9 cellular contexts compared by ENCODE assay signal in genomic region chrX:40570346-40571093, GRCh38. TPM values are rescaled to one million over a fixed set of nuclear protein-coding genes. Genes with fewer than 3 reads are reported as not detected.
DNase-seq lines count a peak whose midpoint lies in the region; ATAC-seq, FAIRE-seq and TF ChIP-seq lines count a peak whose summit lies in the region.
"Had no signal": no experiment of that assay in that cellular context is flagged by ENCODE, and none has a peak within 500 bp of the region (broad histone marks: within the 10 kb centered on the region; RNA-seq: fewer than 3 reads in every experiment).

No MANE protein-coding gene starts in this region.

- H3K4me2 ChIP-seq in HepG2 (ENCODE audit: low read depth, low read length) (peak overlapping the region; percentile 55; the same call in 1 of the 2 replicates), OCI-LY7 (ENCODE audit: low read length) (no peak overlapping the region)

- TF ChIP-seq POLR2A in HepG2 (IDR thresholded peaks at IDR 0.05; ENCODE audit: insufficient read depth in 1 of 2, low read depth in 2 of 2, low read length in 2 of 2) (no peak), gastroesophageal sphincter (IDR thresholded peaks at IDR 0.05) (no peak)

- H3K27ac ChIP-seq in HepG2 (ENCODE audit: extremely low read length, insufficient read depth, low read length) (no peak overlapping the region), OCI-LY7 (ENCODE audit: low read depth, low read length, poor library complexity, severe bottlenecking) (no peak overlapping the region), gastroesophageal sphincter (no peak overlapping the region)

- in situ Hi-C loops in HepG2 (cut with HindIII; ENCODE audit: extremely low pct_ligation_motif_present, low pct_unique_long_range_greater_than_20kb), result no loop called here

- ATAC-seq in GM21528 (IDR thresholded peaks at IDR 0.05; ENCODE audit: low FRiP score, unreplicated experiment), result peak; percentile 64
- ATAC-seq in HepG2, result no peak; the same call in 2 of the 3 replicates
- ATAC-seq in GM19035 (IDR thresholded peaks at IDR 0.05; ENCODE audit: unreplicated experiment), result no peak
- ATAC-seq in gastroesophageal sphincter, result no peak

- H3K36me3 ChIP-seq in HepG2 (replicated peaks in 1 of 2; ENCODE audit: control insufficient read depth in 1 of 2, insufficient read depth in 2 of 2, low read length in 2 of 2) (no peaks in the 10 kb centered on the region), OCI-LY7 (ENCODE audit: insufficient read depth, low read length) (no peaks in the 10 kb centered on the region), gastroesophageal sphincter (no peaks in the 10 kb centered on the region)

- CTCF ChIA-PET in HepG2 (lab: Yijun Ruan, JAX; ENCODE audit: low intra/inter-chr PET ratio, low total read pairs) (no interaction called here), OCI-LY7 (lab: Charles Lee; ENCODE audit: unreplicated experiment) (no interaction called here)

- no peak overlapping the region for H3K9ac ChIP-seq in HepG2 (ENCODE audit: insufficient read depth, low read depth, low read length)

- WGBS in HepG2 (ENCODE audit: low lambda C conversion rate), result 38% methylated on average over 9 of the region's 10 CpGs
- 77% methylated on average over 6 of the region's 10 CpGs; no CpG with 5 or more reads in 1 of the 2 donors for WGBS in gastroesophageal sphincter (ENCODE audit: low coverage in 1 of 2), 2 donors

- H3K4me3 ChIP-seq in HepG2 (replicated peaks in 1 of 3; ENCODE audit: insufficient read depth in 1 of 3, low read depth in 2 of 3, low read length in 3 of 3) (peak overlapping the region in 2 of 3 experiments; percentile 16 to 40; a peak in 3 of 6 replicates), OCI-LY7 (ENCODE audit: low read depth, low read length, poor library complexity, severe bottlenecking) (no peak overlapping the region), gastroesophageal sphincter (no peak overlapping the region)

- TF ChIP-seq EP300 in HepG2 (IDR thresholded peaks at IDR 0.05; ENCODE audit: low read depth in 2 of 2, low read length in 2 of 2), result no peak
- no peak for TF ChIP-seq EP300 in HepG2 (CRISPR knock-in tag; IDR thresholded peaks at IDR 0.05; ENCODE audit: borderline replicate concordance)
- TF ChIP-seq EP300 in gastroesophageal sphincter (IDR thresholded peaks at IDR 0.05), result no peak

- H2AFZ ChIP-seq in HepG2 (ENCODE audit: low read length) (no peak overlapping the region), OCI-LY7 (ENCODE audit: low read length) (no peak overlapping the region)

- H3K9me2 ChIP-seq in OCI-LY7 (ENCODE audit: insufficient read depth, low read length), result no peaks in the 10 kb centered on the region

- H3K27me3 ChIP-seq in HepG2 (ENCODE audit: control insufficient read depth in 1 of 2, insufficient read depth in 2 of 2, low read length in 2 of 2) (peaks cover 0 to 1% of the 10 kb centered on the region in 2 experiments; a peak in 1 of 5 replicates), gastroesophageal sphincter (no peaks in the 10 kb centered on the region)

- TF ChIP-seq RAD21 in HepG2 (CRISPR knock-in tag; IDR thresholded peaks at IDR 0.05), result no peak

- BruUV-seq in HepG2 (replicated peaks; lab: Mats Ljungman, UMichigan) (no TSS peak), OCI-LY7 (replicated peaks; lab: Mats Ljungman, UMichigan) (no TSS peak)

- H4K20me1 ChIP-seq in HepG2 (ENCODE audit: insufficient read depth, low read length) (no peaks in the 10 kb centered on the region), OCI-LY7 (ENCODE audit: insufficient read depth, low read length) (no peaks in the 10 kb centered on the region)

- FAIRE-seq in HepG2 (lab: Jason Lieb, UNC), result no peak

- TF ChIP-seq CTCF in HepG2 (CRISPR knock-in tag; IDR thresholded peaks at IDR 0.05) (no peak), OCI-LY7 (conservative IDR thresholded peaks at IDR 0.05; ENCODE audit: low read length) (no peak), gastroesophageal sphincter (IDR thresholded peaks at IDR 0.05) (no peak)

- DNase-seq in ELF-1 (ENCODE audit: low read depth, low spot score) (peak; percentile 54), RPMI8226 (peak; percentile 7), HepG2 (ENCODE audit: low spot score) (no peak), OCI-LY7 (ENCODE audit: low spot score) (no peak), COLO829 (ENCODE audit: low spot score) (no peak)

- H3K9me3 ChIP-seq in HepG2 (ENCODE audit: low read length), result no peaks in the 10 kb centered on the region
- H3K9me3 ChIP-seq in OCI-LY7 (ENCODE audit: low read length), result no peaks in the 10 kb centered on the region
- H3K9me3 ChIP-seq in gastroesophageal sphincter, result no peaks in the 10 kb centered on the region

- H3K4me1 ChIP-seq in HepG2 (ENCODE audit: insufficient read depth, low read length), result no peaks in the 10 kb centered on the region
- no peaks in the 10 kb centered on the region for H3K4me1 ChIP-seq in OCI-LY7 (ENCODE audit: insufficient read depth, low read length, poor library complexity, severe bottlenecking)
- no peaks in the 10 kb centered on the region for H3K4me1 ChIP-seq in gastroesophageal sphincter

- intact Hi-C loops in HepG2 (cut with micrococcal nuclease; ENCODE audit: unreplicated experiment), result no loop called here
- intact Hi-C loops in OCI-LY7 (cut with micrococcal nuclease; ENCODE audit: unreplicated experiment), result no loop called here

- H3K79me2 ChIP-seq in HepG2 (ENCODE audit: insufficient read depth, low read length) (no peaks in the 10 kb centered on the region), OCI-LY7 (ENCODE audit: insufficient read depth, low read depth, low read length) (no peaks in the 10 kb centered on the region)

- POLR2A ChIA-PET in HepG2 (lab: Yijun Ruan, JAX), result no interaction called here
- POLR2A ChIA-PET in OCI-LY7 (lab: Charles Lee), result no interaction called here

TF ChIP-seq in HepG2, 621 proteins besides CTCF, POLR2A, EP300 and RAD21 (continues in another document):
- no peak for TF ChIP-seq EEA1 (CRISPR knock-in tag; IDR thresholded peaks at IDR 0.05; ENCODE audit: borderline replicate concordance)
- no peak for TF ChIP-seq ZNF34 (CRISPR knock-in tag; IDR thresholded peaks at IDR 0.05; ENCODE audit: borderline replicate concordance)
- TF ChIP-seq MTERF4 (CRISPR knock-in tag; IDR thresholded peaks at IDR 0.05), result no peak

RNA-seq across cellular contexts. Expression of gene ATP6AP2, which starts 10.2 kb away (rescaled TPM):
- 29.0 and 55.6 TPM in 2 replicates for total RNA-seq in HepG2 (2016; rRNA removed; fragmentation: Illumina TruSeq; extraction: Trizol)
- 4.1 TPM in 2 replicates for total RNA-seq in HepG2 (2016; cell fraction: cytosol; rRNA removed; fragmentation: Illumina TruSeq; extraction: Trizol; ENCODE audit: low read depth)
- total RNA-seq in HepG2 (2016; cell fraction: insoluble cytoplasmic fraction; rRNA removed; fragmentation: Illumina TruSeq; extraction: Trizol), result 32.6 and 56.9 TPM in 2 replicates
- 7.8 and 9.1 TPM in 2 replicates for total RNA-seq in HepG2 (2016; cell fraction: membrane; rRNA removed; fragmentation: Illumina TruSeq; extraction: Trizol)
- 52.1 and 67.7 TPM in 2 replicates for total RNA-seq in HepG2 (2016; cell fraction: nucleus; rRNA removed; fragmentation: Illumina TruSeq; extraction: Trizol)
- 93.5 and 108 TPM in 2 replicates for polyA plus RNA-seq in HepG2 (2011; rRNA removed)
- polyA plus RNA-seq in HepG2 (2011; cell fraction: cytosol; rRNA removed), result 53.3 and 81.4 TPM in 2 replicates
- polyA plus RNA-seq in HepG2 (2011; cell fraction: nucleus; rRNA removed), result 24.6 and 29.7 TPM in 2 replicates
- 58.5 and 72.4 TPM in 2 replicates for polyA plus RNA-seq in HepG2 (2012)
- polyA plus RNA-seq in HepG2 (2016; cell fraction: cytosol; fragmentation: Illumina TruSeq; extraction: Trizol; ENCODE audit: low read depth), result 4.0 and 4.1 TPM in 2 replicates
- polyA plus RNA-seq in HepG2 (2016; cell fraction: insoluble cytoplasmic fraction; fragmentation: Illumina TruSeq; extraction: Trizol; ENCODE audit: low read depth), result 35.9 and 36.1 TPM in 2 replicates
- polyA plus RNA-seq in HepG2 (2016; cell fraction: membrane; fragmentation: Illumina TruSeq; extraction: Trizol; ENCODE audit: low read depth), result 6.9 and 7.3 TPM in 2 replicates
- 84.4 and 93.6 TPM in 2 replicates for polyA plus RNA-seq in HepG2 (2016; cell fraction: nucleus; fragmentation: Illumina TruSeq; extraction: Trizol; ENCODE audit: insufficient read depth, low read depth)
- 46.6 and 99.6 TPM in 2 replicates for polyA minus RNA-seq in HepG2 (2011; rRNA and poly(A)+ RNA removed; ENCODE audit: low replicate concordance)
- 54.8 and 81.6 TPM in 2 replicates for polyA minus RNA-seq in HepG2 (2011; cell fraction: cytosol; rRNA and poly(A)+ RNA removed)
- 29.4 and 33.7 TPM in 2 replicates for polyA minus RNA-seq in HepG2 (2011; cell fraction: nucleus; rRNA and poly(A)+ RNA removed)
- total RNA-seq in OCI-LY7 (2014; rRNA removed; shearing (Covaris generic)), result 20.6 and 28.2 TPM in 2 replicates
- total RNA-seq in OCI-LY7 (2022), result 34.9 and 40.4 TPM in 2 replicates
- 100 to 1,000 TPM; 106 to 141 (median 115) TPM for total RNA-seq in gastroesophageal sphincter

RNA-seq across cellular contexts. Expression of gene MPC1L, which starts 52.7 kb away (rescaled TPM):
- total RNA-seq in HepG2 (2016; rRNA removed; fragmentation: Illumina TruSeq; extraction: Trizol) (not detected in 2 replicates), OCI-LY7 (2022) (not detected in 2 replicates), gastroesophageal sphincter (not detected)
- total RNA-seq in HepG2 (2016; cell fraction: cytosol; rRNA removed; fragmentation: Illumina TruSeq; extraction: Trizol; ENCODE audit: low read depth), result not detected in 2 replicates
- not detected in 2 replicates for total RNA-seq in HepG2 (2016; cell fraction: insoluble cytoplasmic fraction; rRNA removed; fragmentation: Illumina TruSeq; extraction: Trizol)
- not detected in 2 replicates for total RNA-seq in HepG2 (2016; cell fraction: membrane; rRNA removed; fragmentation: Illumina TruSeq; extraction: Trizol)
- not detected in 2 replicates for total RNA-seq in HepG2 (2016; cell fraction: nucleus; rRNA removed; fragmentation: Illumina TruSeq; extraction: Trizol)
- not detected in 2 replicates for polyA plus RNA-seq in HepG2 (2011; rRNA removed)
- polyA plus RNA-seq in HepG2 (2011; cell fraction: cytosol; rRNA removed), result not detected in 2 replicates
- not detected in 2 replicates for polyA plus RNA-seq in HepG2 (2011; cell fraction: nucleus; rRNA removed)
- not detected in 2 replicates for polyA plus RNA-seq in HepG2 (2012)
- not detected in 2 replicates for polyA plus RNA-seq in HepG2 (2016; cell fraction: cytosol; fragmentation: Illumina TruSeq; extraction: Trizol; ENCODE audit: low read depth)
- not detected in 2 replicates for polyA plus RNA-seq in HepG2 (2016; cell fraction: insoluble cytoplasmic fraction; fragmentation: Illumina TruSeq; extraction: Trizol; ENCODE audit: low read depth)
- polyA plus RNA-seq in HepG2 (2016; cell fraction: membrane; fragmentation: Illumina TruSeq; extraction: Trizol; ENCODE audit: low read depth), result not detected in 2 replicates
- not detected in 2 replicates for polyA plus RNA-seq in HepG2 (2016; cell fraction: nucleus; fragmentation: Illumina TruSeq; extraction: Trizol; ENCODE audit: insufficient read depth, low read depth)
- polyA minus RNA-seq in HepG2 (2011; rRNA and poly(A)+ RNA removed; ENCODE audit: low replicate concordance), result not detected in 2 replicates
- polyA minus RNA-seq in HepG2 (2011; cell fraction: cytosol; rRNA and poly(A)+ RNA removed), result not detected in 2 replicates
- not detected in 2 replicates for polyA minus RNA-seq in HepG2 (2011; cell fraction: nucleus; rRNA and poly(A)+ RNA removed)
- total RNA-seq in OCI-LY7 (2014; rRNA removed; shearing (Covaris generic)), result not detected in 2 replicates
- total RNA-seq: liver had no signal
- polyA plus RNA-seq: liver had no signal

Comparison
In these comparisons a context has a peak if more than half of its experiments do, and no peak if none do; other contexts are left out.
1. DNase-seq: peak in ELF-1 (single experiment) and RPMI8226 (single experiment); none in HepG2 (single experiment), OCI-LY7 (single experiment) and COLO829 (single experiment).
2. H3K4me3 ChIP-seq: peak in HepG2 (2 of 3); none in OCI-LY7 (single experiment) and gastroesophageal sphincter (0 of 2).